In the genomic region with DNA sequence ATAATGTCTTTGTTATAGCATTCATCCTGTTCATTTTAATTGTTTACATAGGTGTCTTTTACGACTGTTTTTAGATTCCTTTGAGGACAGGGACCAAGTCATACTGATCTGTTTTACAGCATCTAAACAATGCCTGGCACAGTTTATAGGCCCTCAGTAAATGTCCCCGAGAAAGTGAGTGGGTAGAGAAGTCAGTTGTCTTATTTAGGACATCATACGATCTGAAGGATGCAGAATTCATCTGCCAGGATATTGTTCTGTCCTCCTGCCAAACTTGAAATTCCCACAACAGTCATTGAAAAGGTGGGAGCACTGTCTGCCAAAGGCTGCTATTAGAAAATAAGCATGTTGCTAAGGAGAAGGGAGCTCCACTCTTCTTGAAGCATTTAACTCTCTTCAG, we compare ENCODE assay signal across 15 cellular contexts.
"Had no signal": no experiment of that assay in that cellular context is flagged by ENCODE, and none has a peak within 500 bp of the region (broad histone marks: within the 10 kb centered on the region; RNA-seq: fewer than 3 reads in every experiment).

No MANE protein-coding gene starts in this region.

- H3K9me3 Mint-ChIP-seq: activated naive CD4-positive, alpha-beta T cell treated with anti-CD3 and anti-CD28 coated beads, Interleukin-2, amount 10 ng/mL, durations not matched to agents 7 days and 5 days; dendritic cell treated with granulocyte-macrophage colony-stimulating factor and Interleukin-4, amounts not matched to agents 40 ng/mL and 50 ng/mL, for 4 days; endodermal cell; natural killer cell; stimulated activated naive CD8-positive, alpha-beta T cell treated with anti-CD3 and anti-CD28 coated beads, Interleukin-15, amount 100 ng/mL, for 72 hours; T-helper 1 cell treated with Interleukin-12 subunit alpha and Interleukin-12 subunit beta and Interleukin-4 antibody, amounts not matched to agents 30 μg/mL and 1 μg/mL, for 36 hours; WTC11 had no signal

- H3K36me3 Mint-ChIP-seq: activated naive CD4-positive, alpha-beta T cell treated with anti-CD3 and anti-CD28 coated beads, Interleukin-2, amount 10 ng/mL, durations not matched to agents 7 days and 5 days; natural killer cell; WTC11 had no signal

- ATAC-seq: activated CD8-positive, alpha-beta T cell treated with anti-CD3 and anti-CD28 coated beads, Interleukin-2, amount 10 ng/mL, durations not matched to agents 7 days and 5 days; natural killer cell; stimulated activated naive CD8-positive, alpha-beta T cell treated with anti-CD3 and anti-CD28 coated beads, Interleukin-15, amount 100 ng/mL, for 72 hours; WTC11 had no signal

- DNase-seq: activated CD4-positive, alpha-beta T cell treated with anti-CD3 and anti-CD28 coated beads for 48 hours; activated CD8-positive, alpha-beta memory T cell treated with anti-CD3 and anti-CD28 coated beads, Interleukin-2, amount 50 U/mL, for 48 hours; activated CD8-positive, alpha-beta T cell treated with anti-CD3 and anti-CD28 coated beads, Interleukin-2, amount 10 ng/mL, durations not matched to agents 7 days and 5 days; activated naive CD4-positive, alpha-beta T cell treated with anti-CD3 and anti-CD28 coated beads, Interleukin-2, amount 10 ng/mL, durations not matched to agents 7 days and 5 days; central memory CD4-positive, alpha-beta T cell; endodermal cell; erythroblast; natural killer cell; occipital lobe; stimulated activated CD4-positive, alpha-beta T cell treated with anti-CD3 and anti-CD28 coated beads, Interleukin-4, amount 100 ng/mL, for 4 hours; stimulated activated naive CD8-positive, alpha-beta T cell treated with anti-CD3 and anti-CD28 coated beads, Interleukin-15, amount 100 ng/mL, for 72 hours; testis had no signal

- H3K4me3 Mint-ChIP-seq: activated CD8-positive, alpha-beta T cell treated with anti-CD3 and anti-CD28 coated beads, Interleukin-2, amount 10 ng/mL, durations not matched to agents 7 days and 5 days; activated naive CD4-positive, alpha-beta T cell treated with anti-CD3 and anti-CD28 coated beads, Interleukin-2, amount 10 ng/mL, durations not matched to agents 7 days and 5 days; dendritic cell treated with granulocyte-macrophage colony-stimulating factor and Interleukin-4, amounts not matched to agents 40 ng/mL and 50 ng/mL, for 4 days; endodermal cell; natural killer cell; stimulated activated naive CD8-positive, alpha-beta T cell treated with anti-CD3 and anti-CD28 coated beads, Interleukin-15, amount 100 ng/mL, for 72 hours; T-helper 1 cell treated with Interleukin-12 subunit alpha and Interleukin-12 subunit beta and Interleukin-4 antibody, amounts not matched to agents 30 μg/mL and 1 μg/mL, for 36 hours; WTC11 had no signal

- H3K4me1 ChIP-seq: testis had no signal

- H3K4me1 Mint-ChIP-seq: activated naive CD4-positive, alpha-beta T cell treated with anti-CD3 and anti-CD28 coated beads, Interleukin-2, amount 10 ng/mL, durations not matched to agents 7 days and 5 days; natural killer cell; stimulated activated naive CD8-positive, alpha-beta T cell treated with anti-CD3 and anti-CD28 coated beads, Interleukin-15, amount 100 ng/mL, for 72 hours; WTC11 had no signal

- H3K27me3 Mint-ChIP-seq: activated naive CD4-positive, alpha-beta T cell treated with anti-CD3 and anti-CD28 coated beads, Interleukin-2, amount 10 ng/mL, durations not matched to agents 7 days and 5 days; dendritic cell treated with granulocyte-macrophage colony-stimulating factor and Interleukin-4, amounts not matched to agents 40 ng/mL and 50 ng/mL, for 4 days; stimulated activated naive CD8-positive, alpha-beta T cell treated with anti-CD3 and anti-CD28 coated beads, Interleukin-15, amount 100 ng/mL, for 72 hours had no signal

- H3K4me3 ChIP-seq: testis had no signal

- H3K9me3 ChIP-seq: testis had no signal

- H3K27me3 ChIP-seq: testis had no signal

- H3K27ac ChIP-seq: testis had no signal

- H3K27ac Mint-ChIP-seq: activated CD8-positive, alpha-beta T cell treated with anti-CD3 and anti-CD28 coated beads, Interleukin-2, amount 10 ng/mL, durations not matched to agents 7 days and 5 days; activated naive CD4-positive, alpha-beta T cell treated with anti-CD3 and anti-CD28 coated beads, Interleukin-2, amount 10 ng/mL, durations not matched to agents 7 days and 5 days; dendritic cell treated with granulocyte-macrophage colony-stimulating factor and Interleukin-4, amounts not matched to agents 40 ng/mL and 50 ng/mL, for 4 days; endodermal cell; natural killer cell; stimulated activated naive CD8-positive, alpha-beta T cell treated with anti-CD3 and anti-CD28 coated beads, Interleukin-15, amount 100 ng/mL, for 72 hours; T-helper 1 cell treated with Interleukin-12 subunit alpha and Interleukin-12 subunit beta and Interleukin-4 antibody, amounts not matched to agents 30 μg/mL and 1 μg/mL, for 36 hours; WTC11 had no signal
